Comparison of ENCODE assay signal across 8 cellular contexts in the genomic region with DNA sequence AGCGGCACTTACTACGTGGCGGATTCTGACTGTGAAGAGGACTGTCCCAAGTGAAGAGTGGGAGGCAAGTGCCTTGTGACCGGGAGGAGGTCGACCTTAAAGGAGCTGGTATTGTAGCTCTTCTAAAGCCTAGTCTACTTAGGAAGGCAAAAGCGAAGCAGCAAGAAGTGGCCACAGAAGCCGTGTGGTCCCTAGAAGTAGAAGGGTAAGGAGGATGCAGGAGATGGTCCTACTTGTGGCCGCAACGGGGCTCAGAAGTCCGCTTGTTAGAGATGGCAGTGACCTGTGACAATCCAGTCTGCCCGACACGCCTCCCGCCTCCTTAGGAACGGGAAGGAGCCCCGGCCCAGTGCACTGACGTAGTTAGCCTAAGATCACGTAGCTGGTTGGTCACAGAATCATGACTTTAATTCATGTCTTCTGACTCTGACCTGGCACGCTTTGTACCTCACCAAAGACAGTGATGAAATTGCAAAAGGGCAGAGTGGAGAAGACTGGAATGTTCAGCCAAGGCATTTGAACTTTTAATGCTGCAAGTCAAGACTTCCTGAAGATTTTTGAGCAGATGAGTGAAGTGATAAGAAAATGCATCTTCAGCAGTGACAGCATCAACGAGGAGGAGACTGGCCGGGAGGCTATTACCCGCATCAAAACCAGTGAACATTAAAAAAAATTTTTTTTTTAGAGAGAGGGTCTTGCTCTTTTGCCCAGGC. TPM values are rescaled to one million over a fixed set of nuclear protein-coding genes. Genes with fewer than 3 reads are reported as not detected.
DNase-seq lines count a peak whose midpoint lies in the region; ATAC-seq and TF ChIP-seq lines count a peak whose summit lies in the region.

No MANE protein-coding gene starts in this region.

- TSS peak; percentile 92 for BruUV-seq in Calu3 (replicated peaks; lab: Mats Ljungman, UMichigan)

- DNase-seq in Calu3, result peak; percentile 82
- peak; percentile 89 for DNase-seq in HK-2 (ENCODE audit: unreplicated experiment)
- peak; percentile 62 for DNase-seq in activated T-helper 9 cell treated with anti-CD3 and anti-CD28 coated beads, Interleukin-2, amount 50 U/mL, for 16 hours (ENCODE audit: low read depth)
- peak; percentile 70 for DNase-seq in germinal center (ENCODE audit: low spot score)
- peak; percentile 93 for DNase-seq in osteocyte (ENCODE audit: extremely low spot score, unreplicated experiment)
- peak; percentile 87 to 94 for DNase-seq in tibial nerve (ENCODE audit: low spot score in 2 of 2)

- H3K27me3 ChIP-seq in tibial nerve, result no peaks in the 10 kb centered on the region

- intact Hi-C loops in Calu3 (cut with micrococcal nuclease; ENCODE audit: unreplicated experiment), result loop anchor here (2.0 kb wide), 1 partner anchor 41 kb away; no protein-coding TSS in a partner anchor

- H3K4me1 Mint-ChIP-seq in Calu3 (ENCODE audit: low read depth, unreplicated experiment) (peaks cover 12% of the 10 kb centered on the region), osteocyte (ENCODE audit: unreplicated experiment) (peaks cover 8% of the 10 kb centered on the region)

- H3K4me1 ChIP-seq in tibial nerve, result peaks cover 0 to 42% (median 22%) of the 10 kb centered on the region in 4 donors

- TF ChIP-seq POLR2A in Raji (IDR thresholded peaks at IDR 0.05; ENCODE audit: insufficient read depth, low read depth, low read length) (peak; percentile 89), tibial nerve (IDR thresholded peaks at IDR 0.05) (peak; percentile 87 to 95)

- ATAC-seq in GM19468 (IDR thresholded peaks at IDR 0.05; ENCODE audit: extremely low read depth, unreplicated experiment), result peak; percentile 6

- H3K4me3 ChIP-seq in tibial nerve, result peak overlapping the region; percentile 36 to 93 (median 57)

- H3K27ac Mint-ChIP-seq in Calu3 (ENCODE audit: unreplicated experiment), result no peak overlapping the region
- H3K27ac Mint-ChIP-seq in osteocyte (ENCODE audit: unreplicated experiment), result no peak overlapping the region

- H3K9me3 Mint-ChIP-seq in Calu3 (ENCODE audit: low read depth, unreplicated experiment), result no peaks in the 10 kb centered on the region
- no peaks in the 10 kb centered on the region for H3K9me3 Mint-ChIP-seq in osteocyte (ENCODE audit: unreplicated experiment)

- no peaks in the 10 kb centered on the region for H3K36me3 ChIP-seq in tibial nerve

- H3K4me3 Mint-ChIP-seq in Calu3 (ENCODE audit: low read depth, unreplicated experiment), result no peak overlapping the region
- H3K4me3 Mint-ChIP-seq in osteocyte (ENCODE audit: unreplicated experiment), result no peak overlapping the region

- CTCF ChIA-PET in Calu3 (lab: Charles Lee), result interaction anchor here (0.6 to 1.9 kb wide), 3 partner anchors 42 to 146 kb away, joined by 4 to 6 read pairs (median 4); no protein-coding TSS in a partner anchor

- peaks cover 7% of the 10 kb centered on the region for H3K36me3 Mint-ChIP-seq in Calu3 (ENCODE audit: insufficient read depth, unreplicated experiment)
- H3K36me3 Mint-ChIP-seq in osteocyte (ENCODE audit: unreplicated experiment), result no peaks in the 10 kb centered on the region

- peak overlapping the region; percentile 96 to 99 (median 96) for H3K27ac ChIP-seq in tibial nerve

- TF ChIP-seq EP300 in tibial nerve (IDR thresholded peaks at IDR 0.05), result peak; percentile 94 to 98

- no peaks in the 10 kb centered on the region for H3K9me3 ChIP-seq in tibial nerve

- TF ChIP-seq CTCF in Calu3 (IDR thresholded peaks at IDR 0.05; ENCODE audit: unreplicated experiment) (no peak), osteocyte (IDR thresholded peaks at IDR 0.05) (no peak), tibial nerve (IDR thresholded peaks at IDR 0.05) (no peak)

- no peaks in the 10 kb centered on the region for H3K27me3 Mint-ChIP-seq in Calu3 (ENCODE audit: unreplicated experiment)
- no peaks in the 10 kb centered on the region for H3K27me3 Mint-ChIP-seq in osteocyte (ENCODE audit: unreplicated experiment)

- WGBS in tibial nerve, 2 donors, result 4% methylated on average over 21 of the region's 21 CpGs

RNA-seq across cellular contexts. Expression of a gene that starts 0.7 kb away (rescaled TPM):
- total RNA-seq in Calu3 (2022) (16.1 and 17.4 TPM in 2 replicates), osteocyte (16.3 and 16.6 TPM in 2 replicates), tibial nerve (10 to 100 TPM; 19.8 to 29.1 (median 25.9) TPM)

Comparison
In these comparisons a context has a peak if more than half of its experiments do, and no peak if none do; other contexts are left out.
1. Peak in every context shown above with its lines: DNase-seq, ATAC-seq, H3K4me3 ChIP-seq and H3K27ac ChIP-seq.